Comparison of ENCODE assay signal across 8 cellular contexts in the genomic region with DNA sequence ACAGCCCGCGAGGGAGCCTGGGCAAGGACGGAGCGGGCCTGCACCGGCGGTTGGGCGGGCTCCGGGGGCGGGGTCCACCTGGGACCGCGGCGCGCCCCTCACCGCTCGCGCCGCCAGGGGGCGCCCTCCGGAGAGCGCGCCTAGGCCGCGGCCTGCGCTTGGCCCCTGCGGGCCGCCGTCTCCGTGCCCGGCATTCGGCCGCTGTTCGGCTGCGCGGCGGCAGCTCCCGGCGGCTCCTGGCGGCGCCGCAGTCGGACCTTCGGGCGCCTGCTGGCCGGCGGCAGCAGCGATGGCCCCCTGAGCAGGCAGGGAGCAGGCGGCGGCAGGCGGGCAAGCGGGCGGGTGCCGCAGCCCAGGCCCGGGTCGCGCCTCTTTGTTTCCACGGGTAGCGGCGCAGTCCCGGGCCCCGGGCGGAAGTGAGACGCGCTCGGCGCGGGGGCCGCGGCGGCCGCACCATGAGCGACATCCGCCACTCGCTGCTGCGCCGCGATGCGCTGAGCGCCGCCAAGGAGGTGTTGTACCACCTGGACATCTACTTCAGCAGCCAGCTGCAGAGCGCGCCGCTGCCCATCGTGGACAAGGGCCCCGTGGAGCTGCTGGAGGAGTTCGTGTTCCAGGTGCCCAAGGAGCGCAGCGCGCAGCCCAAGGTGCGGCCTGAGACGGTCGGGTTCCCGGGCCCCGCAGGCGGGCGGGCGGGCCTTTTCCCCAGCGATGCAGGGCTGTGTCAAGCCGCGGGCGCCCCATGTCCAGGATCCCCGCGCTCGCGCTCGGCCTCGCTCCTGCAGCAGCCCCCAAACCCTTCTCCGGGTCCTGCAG. TPM values are rescaled to one million over a fixed set of nuclear protein-coding genes. Genes with fewer than 3 reads are reported as not detected.
DNase-seq lines count a peak whose midpoint lies in the region; ATAC-seq, FAIRE-seq and TF ChIP-seq lines count a peak whose summit lies in the region.

Gene INTS15, plus strand, starts transcription at position 193 of the 816 bp plus-strand sequence. Its CDS starts 263 bp downstream, at position 456.

- dilution Hi-C loops in endothelial cell of umbilical vein (cut with MboI; ENCODE audit: extremely low pct_ligation_motif_present, low sequenced_read_pairs): no loop called here

- peak; percentile 91 for ATAC-seq in GM19397 (IDR thresholded peaks at IDR 0.05; ENCODE audit: unreplicated experiment)
- ATAC-seq in HG03565 (IDR thresholded peaks at IDR 0.05; ENCODE audit: unreplicated experiment): peak; percentile 83

- no peaks in the 10 kb centered on the region for H3K9me1 ChIP-seq in endothelial cell of umbilical vein (replicated peaks; ENCODE audit: control insufficient read depth, extremely low read depth, insufficient read depth, low read length)

- H3K36me3 ChIP-seq in endothelial cell of umbilical vein (ENCODE audit: control insufficient read depth in 2 of 2, extremely low read depth in 1 of 2, insufficient read depth in 2 of 2, low read length in 2 of 2): peaks cover 3 to 12% of the 10 kb centered on the region in 2 experiments

- DNase-seq in COLO829 (ENCODE audit: low spot score): peak; percentile 81
- peak; percentile 68 for DNase-seq in NOMO-1 treated with dmso at 0.1 percent for 144 hours (lab: John Stamatoyannopoulos, UW; ENCODE audit: unreplicated experiment)
- peak; percentile 49 for DNase-seq in activated CD8-positive, alpha-beta memory T cell treated with anti-CD3 and anti-CD28 coated beads, Interleukin-2, amount 50 U/mL, for 24 hours (ENCODE audit: extremely low read depth)
- peak; percentile 70 for DNase-seq in endothelial cell of umbilical vein (ENCODE audit: low read depth, low spot score)
- DNase-seq in stimulated activated CD8-positive, alpha-beta memory T cell treated with anti-CD3 and anti-CD28 coated beads, Interleukin-4, amount 100 ng/mL, for 1 hour (ENCODE audit: low read depth in 2 of 2, low spot score in 1 of 2): peak; percentile 59 to 66

- H3K27ac ChIP-seq in endothelial cell of umbilical vein (ENCODE audit: insufficient read depth, low read depth, low read length): peak within 1 kb of the TSS; percentile 60

- BruUV-seq in endothelial cell of umbilical vein (replicated peaks; lab: Mats Ljungman, UMichigan): no TSS peak

- H3K9ac ChIP-seq in endothelial cell of umbilical vein (replicated peaks; ENCODE audit: extremely low read depth, insufficient read depth, low read length): peak within 1 kb of the TSS; percentile 77

- peaks cover 13% of the 10 kb centered on the region for H3K79me2 ChIP-seq in endothelial cell of umbilical vein (ENCODE audit: control insufficient read depth, insufficient read depth, low read length)

- peak within 1 kb of the TSS; percentile 81 for H3K4me2 ChIP-seq in endothelial cell of umbilical vein (ENCODE audit: insufficient read depth, low read length)

- POLR2A ChIA-PET in endothelial cell of umbilical vein (lab: Charles Lee): interaction anchor here (0.7 to 1.3 kb wide), 2 partner anchors 31 to 47 kb away, joined by 3 to 4 read pairs; partner anchors contain the start of gene ZNF316

- TF ChIP-seq CTCF in endothelial cell of umbilical vein (IDR thresholded peaks at IDR 0.05; ENCODE audit: extremely low read depth in 1 of 2, insufficient read depth in 1 of 2, low read depth in 1 of 2, low read length in 2 of 2): peak; percentile 57 to 86

- FAIRE-seq in endothelial cell of umbilical vein (lab: Jason Lieb, UNC): peak; percentile 90

- H3K4me1 ChIP-seq in endothelial cell of umbilical vein (ENCODE audit: control insufficient read depth, extremely low read depth, insufficient read depth, low read length): peaks cover 12% of the 10 kb centered on the region
- H3K4me1 ChIP-seq in mononuclear cell (ENCODE audit: insufficient read depth, low read length): peaks cover 14% of the 10 kb centered on the region

- H3K4me3 ChIP-seq in endothelial cell of umbilical vein (replicated peaks in 1 of 3; ENCODE audit: insufficient read depth in 1 of 3, low read depth in 1 of 3, low read length in 3 of 3) (peak within 1 kb of the TSS; percentile 66 to 96 (median 70)), mononuclear cell (ENCODE audit: low read length) (peak within 1 kb of the TSS; percentile 71)

- peak within 1 kb of the TSS; percentile 92 for H2AFZ ChIP-seq in endothelial cell of umbilical vein (ENCODE audit: low read depth, low read length)

- no peaks in the 10 kb centered on the region for H4K20me1 ChIP-seq in endothelial cell of umbilical vein (replicated peaks; ENCODE audit: control insufficient read depth, extremely low read depth, insufficient read depth, low read length)

- CTCF ChIA-PET in endothelial cell of umbilical vein (lab: Charles Lee): interaction anchor here (0.7 to 2.1 kb wide), 10 partner anchors 10 to 268 kb away, joined by 3 to 18 read pairs (median 4); partner anchors contain the start of gene ZDHHC4

- H3K27me3 ChIP-seq in endothelial cell of umbilical vein (ENCODE audit: control insufficient read depth in 2 of 2, insufficient read depth in 2 of 2, low read length in 2 of 2): no peaks in the 10 kb centered on the region
- no peaks in the 10 kb centered on the region for H3K27me3 ChIP-seq in mononuclear cell (ENCODE audit: insufficient read depth, low read length)

- intact Hi-C loops in endothelial cell of umbilical vein (cut with micrococcal nuclease): loop anchor here (1.0 to 5.0 kb wide), 4 partner anchors 13 to 267 kb away; partner anchors contain the start of genes ZDHHC4 and ZNF12

- peak; percentile 94 for TF ChIP-seq POLR2A in endothelial cell of umbilical vein (IDR thresholded peaks at IDR 0.05; ENCODE audit: low read depth, low read length)

- H3K9me3 ChIP-seq in endothelial cell of umbilical vein (replicated peaks; ENCODE audit: control insufficient read depth, insufficient read depth, low read length) (no peaks in the 10 kb centered on the region), mononuclear cell (ENCODE audit: low read depth, low read length) (no peaks in the 10 kb centered on the region)

TF ChIP-seq in endothelial cell of umbilical vein, 7 proteins besides CTCF, POLR2A, EP300 and RAD21:
- TF ChIP-seq POLR2AphosphoS5 (IDR thresholded peaks at IDR 0.05; ENCODE audit: insufficient read depth, low read depth, low read length): peak; percentile 99
- TF ChIP-seq FOS (IDR thresholded peaks at IDR 0.05; ENCODE audit: borderline replicate concordance, insufficient read depth, low read length): no peak

RNA-seq across cellular contexts. Expression of gene INTS15, which starts in this region (rescaled TPM):
- 31.5 and 35.7 TPM in 2 replicates for total RNA-seq in endothelial cell of umbilical vein
- 51.3 and 51.6 TPM in 2 replicates for polyA plus RNA-seq in endothelial cell of umbilical vein
- 36.1 and 38.8 TPM in 2 replicates for polyA plus RNA-seq in endothelial cell of umbilical vein (2011; cell fraction: cytosol; rRNA removed)
- 34.4 and 36.5 TPM in 2 replicates for polyA plus RNA-seq in endothelial cell of umbilical vein (2011; cell fraction: nucleus; rRNA removed)
- polyA plus RNA-seq in endothelial cell of umbilical vein (2012): 21.6 and 29.0 TPM in 2 replicates
- polyA minus RNA-seq in endothelial cell of umbilical vein: 25.4 and 28.4 TPM in 2 replicates
- 12.1 TPM for polyA minus RNA-seq in endothelial cell of umbilical vein (2011; cell fraction: cytosol; rRNA and poly(A)+ RNA removed)
- polyA minus RNA-seq in endothelial cell of umbilical vein (2011; cell fraction: nucleus; rRNA and poly(A)+ RNA removed): 15.7 and 16.2 TPM in 2 replicates
- 22.2 TPM for total RNA-seq in mononuclear cell

Comparison
In these comparisons a context has a peak if more than half of its experiments do, and no peak if none do; other contexts are left out.
1. Peak in every context shown above with its lines: DNase-seq, ATAC-seq, H3K4me3 ChIP-seq and H3K27ac ChIP-seq.